Comparison of ENCODE assay signal across 21 cellular contexts in the genomic region with DNA sequence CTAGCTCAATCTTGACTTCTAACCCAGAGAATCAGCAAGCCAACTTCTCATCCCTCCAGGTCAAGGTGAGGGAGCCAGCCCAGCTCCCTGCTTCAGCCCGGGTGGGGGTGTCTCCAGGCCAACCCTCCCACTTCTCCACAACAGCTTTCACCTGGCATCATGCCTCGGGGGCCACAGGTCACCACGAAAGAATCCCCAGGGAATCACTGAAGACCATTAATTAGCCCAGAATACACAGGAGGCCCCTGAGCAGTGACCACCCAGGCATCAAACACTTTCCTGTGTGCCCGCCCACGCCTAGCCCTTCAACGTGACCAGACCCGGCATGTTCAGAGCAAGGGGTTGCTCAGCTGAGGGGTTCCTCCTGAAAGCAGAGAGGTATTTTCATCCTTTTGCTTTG.
DNase-seq lines count a peak whose midpoint lies in the region; ATAC-seq and TF ChIP-seq lines count a peak whose summit lies in the region.
"Had no signal": no experiment of that assay in that cellular context is flagged by ENCODE, and none has a peak within 500 bp of the region (broad histone marks: within the 10 kb centered on the region; RNA-seq: fewer than 3 reads in every experiment).

No MANE protein-coding gene starts in this region.

- H3K4me1 ChIP-seq in IMR-90 (ENCODE audit: control insufficient read depth, insufficient read depth, low read length) (no peaks in the 10 kb centered on the region), ovary (ENCODE audit: insufficient read depth) (peaks cover 2% of the 10 kb centered on the region)
- H3K4me1 ChIP-seq: Caco-2, Peyer's patch had no signal

- no peaks in the 10 kb centered on the region for H3K9me3 ChIP-seq in IMR-90 (ENCODE audit: control insufficient read depth, insufficient read depth, low read length)
- no peaks in the 10 kb centered on the region for H3K9me3 ChIP-seq in ovary
- H3K9me3 ChIP-seq: Caco-2, Peyer's patch, SK-N-SH had no signal

- H3K4me3 ChIP-seq in IMR-90 (ENCODE audit: insufficient read depth, low read depth, low read length), result no peak overlapping the region
- H3K4me3 ChIP-seq in ovary, result no peak overlapping the region
- H3K4me3 ChIP-seq: Peyer's patch had no signal

- no peak overlapping the region for H4K5ac ChIP-seq in IMR-90 (ENCODE audit: low read depth, low read length)

- TF ChIP-seq POLR2A in IMR-90 (IDR thresholded peaks at IDR 0.05; ENCODE audit: low read depth, low read length) (no peak), ovary (IDR thresholded peaks at IDR 0.05) (no peak)

- TF ChIP-seq CTCF in IMR-90 (conservative IDR thresholded peaks at IDR 0.05; ENCODE audit: low read depth, low read length) (no peak), ovary (IDR thresholded peaks at IDR 0.05) (no peak)

- intact Hi-C loops in IMR-90 (cut with micrococcal nuclease), result no loop called here
- intact Hi-C loops in ovary (cut with DNase I), result no loop called here

- in situ Hi-C loops in IMR-90 (cut with MboI; ENCODE audit: low sequenced_read_pairs), result no loop called here

- POLR2A ChIA-PET in IMR-90 (lab: Charles Lee; ENCODE audit: unreplicated experiment), result no interaction called here

- no peak overlapping the region for H3K14ac ChIP-seq in IMR-90 (replicated peaks; ENCODE audit: low read depth, low read length)

- H4K8ac ChIP-seq in IMR-90 (ENCODE audit: low read depth in 2 of 2, low read length in 2 of 2), result no peak overlapping the region

- H3K4ac ChIP-seq in IMR-90 (ENCODE audit: low read depth, low read length), result no peak overlapping the region

- peak overlapping the region; percentile 8 for H2AFZ ChIP-seq in IMR-90 (replicated peaks; ENCODE audit: low read length, poor library complexity)

- no peak overlapping the region for H3K4me2 ChIP-seq in IMR-90 (ENCODE audit: low read depth, low read length)
- H3K4me2 ChIP-seq: SK-N-SH had no signal

- no peak overlapping the region for H3K56ac ChIP-seq in IMR-90 (ENCODE audit: extremely low read depth, insufficient read depth, low read length)

- H2BK20ac ChIP-seq in IMR-90 (ENCODE audit: low read depth, low read length), result no peak overlapping the region

- no peaks in the 10 kb centered on the region for H3K9me1 ChIP-seq in IMR-90 (ENCODE audit: insufficient read depth, low read length)

- BruUV-seq in IMR-90 (replicated peaks; lab: Mats Ljungman, UMichigan), result no TSS peak

- DNase-seq in activated T-cell treated with anti-CD3 and anti-CD28 coated beads, Interleukin-2, amount 50 U/mL, for 24 hours, result no peak
- DNase-seq in activated T-cell treated with anti-CD3 and anti-CD28 coated beads, Interleukin-2, amount 50 U/mL, for 48 hours, result no peak
- no peak for DNase-seq in IMR-90
- DNase-seq in left kidney (ENCODE audit: low read depth, low spot score), result peak; percentile 85
- peak; percentile 29 to 59 (median 49) for DNase-seq in ovary
- no peak for DNase-seq in NCI-H1930 (lab: John Stamatoyannopoulos, UW)
- DNase-seq in NCI-H2196 treated with DMSO at 0.1 percent for 48 hours (lab: John Stamatoyannopoulos, UW; ENCODE audit: unreplicated experiment), result no peak
- DNase-seq: C1 segment of cervical spinal cord, Caco-2, HCEC 1CT, NCI-H1048, NCI-H187, NCI-H446 treated with DMSO at 0.1 percent for 48 hours, NCI-H526, Peyer's patch, SIG-M5, SK-N-SH, SW 1271 had no signal

- no peak overlapping the region for H3K9ac ChIP-seq in IMR-90 (ENCODE audit: low read depth, low read length)
- H3K9ac ChIP-seq: SK-N-SH had no signal

- no peak overlapping the region for H3K4me3 Mint-ChIP-seq in activated T-cell treated with anti-CD3 and anti-CD28 coated beads, Interleukin-2, amount 50 U/mL, for 24 hours
- H3K4me3 Mint-ChIP-seq: CD8-positive, alpha-beta T cell had no signal

- no peak overlapping the region for H2AK9ac ChIP-seq in IMR-90 (replicated peaks; ENCODE audit: low read depth, low read length, poor library complexity)

- ATAC-seq in IMR-90 (ENCODE audit: low read depth) (no peak), GM21619 (IDR thresholded peaks at IDR 0.05; ENCODE audit: unreplicated experiment) (no peak)
- ATAC-seq: CD8-positive, alpha-beta T cell had no signal

- H3K27ac Mint-ChIP-seq in activated T-cell treated with anti-CD3 and anti-CD28 coated beads, Interleukin-2, amount 50 U/mL, for 24 hours, result peak overlapping the region; percentile 35
- H3K27ac Mint-ChIP-seq: CD8-positive, alpha-beta T cell had no signal

- WGBS in IMR-90 (ENCODE audit: extremely low coverage in 2 of 2, insufficient read length in 1 of 2), 2 experiments, result no CpG with 5 or more reads among the region's 7 CpGs
- WGBS in ovary, 3 donors, result 45 to 67% (median 46%) methylated on average over 7 of the region's 7 CpGs

- no peak overlapping the region for H3K23ac ChIP-seq in IMR-90 (ENCODE audit: low read depth, low read length)

- H2BK120ac ChIP-seq in IMR-90 (ENCODE audit: low read depth, low read length), result no peak overlapping the region

- peaks cover 32% of the 10 kb centered on the region for H3K27me3 Mint-ChIP-seq in activated T-cell treated with anti-CD3 and anti-CD28 coated beads, Interleukin-2, amount 50 U/mL, for 24 hours

- no peak overlapping the region for H4K91ac ChIP-seq in IMR-90 (ENCODE audit: insufficient read depth, low read depth, low read length)

- no peaks in the 10 kb centered on the region for H3K79me1 ChIP-seq in IMR-90 (ENCODE audit: low read depth in 1 of 2, low read length in 2 of 2)

- H3K4me1 Mint-ChIP-seq in activated T-cell treated with anti-CD3 and anti-CD28 coated beads, Interleukin-2, amount 50 U/mL, for 24 hours (ENCODE audit: low read depth), result peaks cover 23% of the 10 kb centered on the region

- TF ChIP-seq RAD21 in IMR-90 (IDR thresholded peaks at IDR 0.05; ENCODE audit: low read length), result no peak

- no peaks in the 10 kb centered on the region for H3K9me3 Mint-ChIP-seq in activated T-cell treated with anti-CD3 and anti-CD28 coated beads, Interleukin-2, amount 50 U/mL, for 24 hours
- H3K9me3 Mint-ChIP-seq: CD8-positive, alpha-beta T cell had no signal

- no peak overlapping the region for H2BK5ac ChIP-seq in IMR-90 (ENCODE audit: low read depth, low read length, poor library complexity, severe bottlenecking)

- H3K18ac ChIP-seq in IMR-90 (ENCODE audit: low read depth, low read length), result no peak overlapping the region

- dilution Hi-C loops in IMR-90 (cut with HindIII; ENCODE audit: low sequenced_read_pairs, unreplicated experiment), result no loop called here

- CTCF ChIA-PET in IMR-90 (lab: Yijun Ruan, JAX), result no interaction called here

- H2BK15ac ChIP-seq in IMR-90 (ENCODE audit: low read depth, low read length), result no peak overlapping the region

- no peaks in the 10 kb centered on the region for H3K36me3 ChIP-seq in IMR-90 (ENCODE audit: control insufficient read depth, insufficient read depth, low read length)
- H3K36me3 ChIP-seq in ovary, result no peaks in the 10 kb centered on the region
- H3K36me3 ChIP-seq: Peyer's patch had no signal

- no peak for TF ChIP-seq EP300 in ovary (IDR thresholded peaks at IDR 0.05)

- H3K36me3 Mint-ChIP-seq in activated T-cell treated with anti-CD3 and anti-CD28 coated beads, Interleukin-2, amount 50 U/mL, for 24 hours (ENCODE audit: low read depth), result no peaks in the 10 kb centered on the region
- H3K36me3 Mint-ChIP-seq: CD8-positive, alpha-beta T cell had no signal

- H4K20me1 ChIP-seq in IMR-90 (ENCODE audit: insufficient read depth, low read length), result no peaks in the 10 kb centered on the region

- H3K27me3 ChIP-seq in IMR-90 (ENCODE audit: control insufficient read depth, insufficient read depth, low read length) (peaks cover 26% of the 10 kb centered on the region), ovary (no peaks in the 10 kb centered on the region)
- H3K27me3 ChIP-seq: Peyer's patch had no signal

- H2AK5ac ChIP-seq in IMR-90 (ENCODE audit: low read depth, low read length), result no peak overlapping the region

- no peak overlapping the region for H3K27ac ChIP-seq in IMR-90 (ENCODE audit: insufficient read depth, low read length)
- H3K27ac ChIP-seq in ovary, result no peak overlapping the region
- H3K27ac ChIP-seq: HL-60, Peyer's patch had no signal

TF ChIP-seq in IMR-90, 13 proteins besides CTCF, POLR2A, EP300 and RAD21:
- no peak for TF ChIP-seq RCOR1 (IDR thresholded peaks at IDR 0.05; ENCODE audit: insufficient replicate concordance, low read length)
- no peak for TF ChIP-seq CHD1 (IDR thresholded peaks at IDR 0.05; ENCODE audit: low read depth, low read length)
- no peak for TF ChIP-seq MXI1 (IDR thresholded peaks at IDR 0.05; ENCODE audit: borderline replicate concordance, low read depth, low read length)
- no peak for TF ChIP-seq CEBPB (IDR thresholded peaks at IDR 0.05; ENCODE audit: low read depth, low read length)
- TF ChIP-seq SMC3 (IDR thresholded peaks at IDR 0.05; ENCODE audit: low read depth, low read length), result no peak
- TF ChIP-seq MAFK (IDR thresholded peaks at IDR 0.05; ENCODE audit: low read depth, low read length), result no peak
- TF ChIP-seq RFX5 (IDR thresholded peaks at IDR 0.05; ENCODE audit: low read depth, low read length), result no peak
- TF ChIP-seq, protein P1, sequence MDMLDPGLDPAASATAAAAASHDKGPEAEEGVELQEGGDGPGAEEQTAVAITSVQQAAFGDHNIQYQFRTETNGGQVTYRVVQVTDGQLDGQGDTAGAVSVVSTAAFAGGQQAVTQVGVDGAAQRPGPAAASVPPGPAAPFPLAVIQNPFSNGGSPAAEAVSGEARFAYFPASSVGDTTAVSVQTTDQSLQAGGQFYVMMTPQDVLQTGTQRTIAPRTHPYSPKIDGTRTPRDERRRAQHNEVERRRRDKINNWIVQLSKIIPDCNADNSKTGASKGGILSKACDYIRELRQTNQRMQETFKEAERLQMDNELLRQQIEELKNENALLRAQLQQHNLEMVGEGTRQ (IDR thresholded peaks at IDR 0.05; ENCODE audit: low read depth, low read length), result no peak

Comparison
In these comparisons a context has a peak if more than half of its experiments do, and no peak if none do; other contexts are left out.
1. DNase-seq: peak in left kidney (single experiment) and ovary (5 of 5); none in activated T-cell treated with anti-CD3 and anti-CD28 coated beads, Interleukin-2, amount 50 U/mL, for 24 hours (single experiment), activated T-cell treated with anti-CD3 and anti-CD28 coated beads, Interleukin-2, amount 50 U/mL, for 48 hours (0 of 2), IMR-90 (single experiment), NCI-H1930 (0 of 2) and NCI-H2196 treated with DMSO at 0.1 percent for 48 hours (single experiment).